Comparison of ENCODE assay signal across 16 cellular contexts in the genomic region with DNA sequence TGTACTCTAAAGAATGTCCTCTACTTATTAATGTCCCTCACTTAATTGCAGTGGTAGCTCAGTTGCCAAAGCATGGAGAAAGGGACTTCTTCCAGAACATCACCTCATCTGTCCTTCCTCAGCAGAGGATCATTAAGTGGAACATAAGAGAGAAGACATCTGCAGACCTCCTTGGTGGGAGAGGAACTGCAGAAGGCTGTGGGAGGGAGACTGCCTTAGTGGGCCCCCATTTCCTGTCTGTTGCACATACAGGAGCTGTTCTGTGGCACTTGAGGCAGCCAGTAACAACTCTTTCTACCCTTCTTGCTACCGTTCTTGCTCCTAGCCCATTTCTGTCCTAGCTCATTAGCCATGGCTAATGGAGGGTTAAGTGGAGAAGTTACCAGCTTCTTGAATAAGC. TPM values are rescaled to one million over a fixed set of nuclear protein-coding genes. Genes with fewer than 3 reads are reported as not detected.
DNase-seq lines count a peak whose midpoint lies in the region; FAIRE-seq and TF ChIP-seq lines count a peak whose summit lies in the region.
"Had no signal": no experiment of that assay in that cellular context is flagged by ENCODE, and none has a peak within 500 bp of the region (broad histone marks: within the 10 kb centered on the region; RNA-seq: fewer than 3 reads in every experiment).

No MANE protein-coding gene starts in this region.

- no peak overlapping the region for H3K4me3 ChIP-seq in Jurkat, Clone E6-1 (ENCODE audit: low read length)
- H3K4me3 ChIP-seq in NB4 (ENCODE audit: low read depth, low read length) = peak overlapping the region; percentile 8
- H3K4me3 ChIP-seq in iPS DF 6.9 (ENCODE audit: low read length) = 0 out of 2 replicates have a peak overlapping the region, but pooled peaks have one; percentile 5
- H3K4me3 ChIP-seq: Peyer's patch had no signal

- no peak overlapping the region for H3K27ac ChIP-seq in iPS DF 6.9 (ENCODE audit: low read length)
- H3K27ac ChIP-seq: 22Rv1, Peyer's patch had no signal

- no peaks in the 10 kb centered on the region for H3K4me1 ChIP-seq in iPS DF 6.9 (ENCODE audit: control insufficient read depth, insufficient read depth, low read length)
- H3K4me1 ChIP-seq: Peyer's patch had no signal

- no peak for TF ChIP-seq CTCF in NB4 (IDR thresholded peaks at IDR 0.05; ENCODE audit: low read depth, low read length)
- no peak for TF ChIP-seq CTCF in GM10266 (IDR thresholded peaks at IDR 0.05; ENCODE audit: control insufficient read depth, insufficient read depth, low read depth, missing control alignments)

- no peak for FAIRE-seq in urothelium cell line (lab: Jason Lieb, UNC)

- H3K27me3 ChIP-seq in iPS DF 6.9 (ENCODE audit: control insufficient read depth, insufficient read depth, low read length) = no peaks in the 10 kb centered on the region
- H3K27me3 ChIP-seq: Peyer's patch had no signal

- peak; percentile 26 for DNase-seq in SIG-M5 treated with dmso at 0.1 percent for 504 hours (lab: John Stamatoyannopoulos, UW; ENCODE audit: unreplicated experiment)
- no peak for DNase-seq in SIG-M5 (lab: John Stamatoyannopoulos, UW)
- DNase-seq in Jurkat, Clone E6-1 (ENCODE audit: low read depth, low spot score) = peak; percentile 54
- peak; percentile 93 for DNase-seq in NB4 (ENCODE audit: low read depth)
- DNase-seq in iPS DF 6.9 (ENCODE audit: low read depth, low spot score) = no peak
- no peak for DNase-seq in NCI-H2107 treated with DMSO at 0.1 percent for 48 hours (lab: John Stamatoyannopoulos, UW; ENCODE audit: unreplicated experiment)
- DNase-seq in GM10266 (ENCODE audit: extremely low spot score) = no peak
- DNase-seq in urothelium cell line (ENCODE audit: low spot score) = no peak
- DNase-seq: C1 segment of cervical spinal cord, DMS153, HCEC 1CT, NCI-H1048, NCI-H2107, Peyer's patch, SHP77 treated with DMSO at 0.1 percent for 48 hours had no signal

- H3K36me3 ChIP-seq in iPS DF 6.9 (ENCODE audit: control insufficient read depth, insufficient read depth, low read length) = peaks cover 12% of the 10 kb centered on the region; the same call in 1 of the 2 replicates

- no CpG with 5 or more reads among the region's 1 CpG for WGBS in iPS DF 6.9 (ENCODE audit: insufficient coverage, insufficient read length)

- no peak for TF ChIP-seq POLR2A in NB4 (IDR thresholded peaks at IDR 0.05; ENCODE audit: extremely low read depth, insufficient read length)

- no peaks in the 10 kb centered on the region for H3K9me3 ChIP-seq in iPS DF 6.9 (ENCODE audit: control insufficient read depth, insufficient read depth, low read length)
- H3K9me3 ChIP-seq: Peyer's patch had no signal

RNA-seq across cellular contexts. Expression of a gene that starts 33.6 kb away (rescaled TPM):
- 24.1 TPM for polyA plus RNA-seq in Jurkat, Clone E6-1 (2012; ENCODE audit: insufficient read depth, insufficient read length)

RNA-seq across cellular contexts. Expression of a gene that starts 58.6 kb away (rescaled TPM):
- not detected for polyA plus RNA-seq in Jurkat, Clone E6-1 (2012; ENCODE audit: insufficient read depth, insufficient read length)

Comparison
In these comparisons a context has a peak if more than half of its experiments do, and no peak if none do; other contexts are left out.
1. DNase-seq: peak in SIG-M5 treated with dmso at 0.1 percent for 504 hours (single experiment), Jurkat, Clone E6-1 (single experiment) and NB4 (single experiment); none in SIG-M5 (single experiment), iPS DF 6.9 (single experiment), NCI-H2107 treated with DMSO at 0.1 percent for 48 hours (single experiment), GM10266 (single experiment) and urothelium cell line (single experiment).